ENCODE assay signal across 9 cellular contexts in genomic region chr14:50520947-50521815, GRCh38. TPM values are rescaled to one million over a fixed set of nuclear protein-coding genes. Genes with fewer than 3 reads are reported as not detected.
DNase-seq lines count a peak whose midpoint lies in the region; ATAC-seq, FAIRE-seq and TF ChIP-seq lines count a peak whose summit lies in the region.
"Had no signal": no experiment of that assay in that cellular context is flagged by ENCODE, and none has a peak within 500 bp of the region (broad histone marks: within the 10 kb centered on the region; RNA-seq: fewer than 3 reads in every experiment).

No MANE protein-coding gene starts in this region.

- H4K20me1 ChIP-seq in KMS-11 (ENCODE audit: insufficient read depth) (0 out of 2 replicates have a peak, but pooled peaks cover 3% of the 10 kb centered on the region), keratinocyte (ENCODE audit: control insufficient read depth, extremely low read depth, insufficient read depth, low read length) (no peaks in the 10 kb centered on the region)

- no peaks in the 10 kb centered on the region for H3K9me3 Mint-ChIP-seq in activated naive CD8-positive, alpha-beta T cell (ENCODE audit: low read depth)
- H3K9me3 Mint-ChIP-seq: naive B cell had no signal

- no peaks in the 10 kb centered on the region for H3K27me3 ChIP-seq in KMS-11 (ENCODE audit: insufficient read depth, low read depth)
- H3K27me3 ChIP-seq in keratinocyte (ENCODE audit: control insufficient read depth, extremely low read depth, insufficient read depth, low read length), result no peaks in the 10 kb centered on the region

- in situ Hi-C loops in Caki2 (cut with HindIII; ENCODE audit: low pct_unique_long_range_greater_than_20kb, low sequenced_read_pairs), result no loop called here

- H3K4me1 ChIP-seq in KMS-11 (ENCODE audit: low read depth, poor library complexity, severe bottlenecking) (peaks cover 18% of the 10 kb centered on the region), keratinocyte (ENCODE audit: control insufficient read depth, extremely low read depth, insufficient read depth, low read length) (peaks cover 31% of the 10 kb centered on the region)

- TF ChIP-seq CTCF in KMS-11 (conservative IDR thresholded peaks at IDR 0.05; ENCODE audit: low read depth, low read length) (no peak), keratinocyte (optimal IDR thresholded peaks at IDR 0.05 in 1 of 3, IDR thresholded peaks at IDR 0.05 in 1 of 3, conservative IDR thresholded peaks at IDR 0.05 in 1 of 3; ENCODE audit: extremely low read depth in 1 of 3, insufficient read depth in 2 of 3, low read length in 3 of 3) (no peak)

- H3K36me3 ChIP-seq in KMS-11 (ENCODE audit: insufficient read depth), result no peaks in the 10 kb centered on the region
- H3K36me3 ChIP-seq in keratinocyte (ENCODE audit: control insufficient read depth in 2 of 2, extremely low read depth in 1 of 2, insufficient read depth in 2 of 2, low read length in 2 of 2), result no peaks in the 10 kb centered on the region

- H3K4me3 ChIP-seq in KMS-11 (IDR thresholded peaks at IDR 0.05; ENCODE audit: insufficient read depth, low read depth, low read length), result no peak overlapping the region
- H3K4me3 ChIP-seq in keratinocyte (ENCODE audit: control insufficient read depth in 2 of 3, extremely low read depth in 1 of 3, insufficient read depth in 2 of 3, low read depth in 1 of 3, low read length in 3 of 3), result peak overlapping the region in 1 of 3 experiments; percentile 0

- no peak overlapping the region for H2AFZ ChIP-seq in KMS-11 (ENCODE audit: low read depth)
- H2AFZ ChIP-seq in keratinocyte (ENCODE audit: control insufficient read depth, low read length), result no peak overlapping the region

- FAIRE-seq in keratinocyte (lab: Jason Lieb, UNC), result peak; percentile 87
- no peak for FAIRE-seq in GM19239 (lab: Jason Lieb, UNC)

- peaks cover 14% of the 10 kb centered on the region for H3K36me3 Mint-ChIP-seq in activated naive CD8-positive, alpha-beta T cell
- H3K36me3 Mint-ChIP-seq: naive B cell had no signal

- no peak overlapping the region for H3K9ac ChIP-seq in KMS-11
- H3K9ac ChIP-seq in keratinocyte (ENCODE audit: control insufficient read depth, extremely low read depth, insufficient read depth, low read length), result peak overlapping the region; percentile 54

- H3K27ac Mint-ChIP-seq in activated naive CD8-positive, alpha-beta T cell, result peak overlapping the region; percentile 98

- H3K27ac ChIP-seq in KMS-11 (no peak overlapping the region; the same call in 1 of the 2 replicates), keratinocyte (ENCODE audit: control insufficient read depth, insufficient read depth, low read length) (peak overlapping the region; percentile 83)

- peak; percentile 61 for ATAC-seq in GM21529 (IDR thresholded peaks at IDR 0.05; ENCODE audit: unreplicated experiment)

- no peaks in the 10 kb centered on the region for H3K9me1 ChIP-seq in keratinocyte (ENCODE audit: control insufficient read depth, extremely low read depth, insufficient read depth, low read length)

- dilution Hi-C loops in keratinocyte (cut with MboI; ENCODE audit: extremely low pct_ligation_motif_present, low sequenced_read_pairs), result no loop called here

- H3K4me1 Mint-ChIP-seq in activated naive CD8-positive, alpha-beta T cell (ENCODE audit: low read depth), result peaks cover 63% of the 10 kb centered on the region

- DNase-seq in Caki2 (ENCODE audit: low read depth), result peak; percentile 41
- peak; percentile 57 for DNase-seq in keratinocyte (ENCODE audit: low read depth, low spot score)
- DNase-seq in stromal cell of bone marrow (ENCODE audit: low read depth), result peak; percentile 82
- no peak for DNase-seq in OCI-M1 (lab: John Stamatoyannopoulos, UW)
- DNase-seq in GM19239 (ENCODE audit: insufficient read length, low spot score), result no peak
- DNase-seq: naive B cell had no signal

- no peaks in the 10 kb centered on the region for H3K27me3 Mint-ChIP-seq in activated naive CD8-positive, alpha-beta T cell
- H3K27me3 Mint-ChIP-seq: naive B cell had no signal

- H3K4me2 ChIP-seq in KMS-11 (peak overlapping the region; percentile 37; the same call in 1 of the 2 replicates), keratinocyte (ENCODE audit: control insufficient read depth, extremely low read depth, insufficient read depth, low read depth, low read length) (peak overlapping the region; percentile 77)

- H3K79me2 ChIP-seq in KMS-11 (ENCODE audit: insufficient read depth, low read depth) (peaks cover 60% of the 10 kb centered on the region), keratinocyte (ENCODE audit: control insufficient read depth, insufficient read depth, low read length) (peaks cover 86% of the 10 kb centered on the region)

- peak overlapping the region; percentile 61 for H3K4me3 Mint-ChIP-seq in activated naive CD8-positive, alpha-beta T cell

- H3K9me3 ChIP-seq in keratinocyte (ENCODE audit: control insufficient read depth, low read depth, low read length), result no peaks in the 10 kb centered on the region

RNA-seq across cellular contexts. Expression of gene MAP4K5, which starts 11.2 kb away (rescaled TPM):
- total RNA-seq in Caki2 (2014; rRNA removed; shearing (Covaris generic); ENCODE audit: low replicate concordance), result 72.7 and 101 TPM in 2 replicates
- polyA plus RNA-seq in keratinocyte, result 15.8 to 25.8 TPM (median 19.0 TPM) in 3 replicates
- 23.8 TPM for polyA plus RNA-seq in keratinocyte (2011; ENCODE audit: low read depth)
- 11.5 and 18.2 TPM in 2 replicates for polyA plus RNA-seq in keratinocyte (2011; cell fraction: cytosol; rRNA removed)
- 23.4 and 29.2 TPM in 2 replicates for polyA plus RNA-seq in keratinocyte (2011; cell fraction: nucleus; rRNA removed)
- polyA plus RNA-seq in keratinocyte (2012; ENCODE audit: low replicate concordance), result 16.3 and 21.2 TPM in 2 replicates
- polyA minus RNA-seq in keratinocyte, result 4.5 to 21.5 TPM (median 9.4 TPM) in 3 replicates
- 20.3 TPM for polyA minus RNA-seq in keratinocyte (2011; cell fraction: cytosol; rRNA and poly(A)+ RNA removed)
- polyA minus RNA-seq in keratinocyte (2011; cell fraction: nucleus; rRNA and poly(A)+ RNA removed), result 18.0 and 45.9 TPM in 2 replicates

RNA-seq across cellular contexts. Expression of gene ATL1, which starts 38.8 kb away (rescaled TPM):
- total RNA-seq in Caki2 (2014; rRNA removed; shearing (Covaris generic); ENCODE audit: low replicate concordance), result 6.3 and 16.2 TPM in 2 replicates
- polyA plus RNA-seq in keratinocyte, result 3.6 to 6.8 TPM (median 4.0 TPM) in 3 replicates
- polyA plus RNA-seq in keratinocyte (2011; ENCODE audit: low read depth), result 2.7 TPM
- 3.0 and 5.8 TPM in 2 replicates for polyA plus RNA-seq in keratinocyte (2011; cell fraction: cytosol; rRNA removed)
- 5.1 and 6.5 TPM in 2 replicates for polyA plus RNA-seq in keratinocyte (2011; cell fraction: nucleus; rRNA removed)
- polyA plus RNA-seq in keratinocyte (2012; ENCODE audit: low replicate concordance), result 1.9 and 3.5 TPM in 2 replicates
- polyA minus RNA-seq in keratinocyte, result 0.23 to 6.4 TPM (median 2.5 TPM) in 3 replicates
- polyA minus RNA-seq in keratinocyte (2011; cell fraction: cytosol; rRNA and poly(A)+ RNA removed), result 2.3 TPM
- polyA minus RNA-seq in keratinocyte (2011; cell fraction: nucleus; rRNA and poly(A)+ RNA removed), result 3.7 and 5.5 TPM in 2 replicates

Comparison
In these comparisons a context has a peak if more than half of its experiments do, and no peak if none do; other contexts are left out.
1. DNase-seq: peak in Caki2 (single experiment), keratinocyte (single experiment) and stromal cell of bone marrow (single experiment); none in OCI-M1 (single experiment) and GM19239 (single experiment).